In the genomic region with DNA sequence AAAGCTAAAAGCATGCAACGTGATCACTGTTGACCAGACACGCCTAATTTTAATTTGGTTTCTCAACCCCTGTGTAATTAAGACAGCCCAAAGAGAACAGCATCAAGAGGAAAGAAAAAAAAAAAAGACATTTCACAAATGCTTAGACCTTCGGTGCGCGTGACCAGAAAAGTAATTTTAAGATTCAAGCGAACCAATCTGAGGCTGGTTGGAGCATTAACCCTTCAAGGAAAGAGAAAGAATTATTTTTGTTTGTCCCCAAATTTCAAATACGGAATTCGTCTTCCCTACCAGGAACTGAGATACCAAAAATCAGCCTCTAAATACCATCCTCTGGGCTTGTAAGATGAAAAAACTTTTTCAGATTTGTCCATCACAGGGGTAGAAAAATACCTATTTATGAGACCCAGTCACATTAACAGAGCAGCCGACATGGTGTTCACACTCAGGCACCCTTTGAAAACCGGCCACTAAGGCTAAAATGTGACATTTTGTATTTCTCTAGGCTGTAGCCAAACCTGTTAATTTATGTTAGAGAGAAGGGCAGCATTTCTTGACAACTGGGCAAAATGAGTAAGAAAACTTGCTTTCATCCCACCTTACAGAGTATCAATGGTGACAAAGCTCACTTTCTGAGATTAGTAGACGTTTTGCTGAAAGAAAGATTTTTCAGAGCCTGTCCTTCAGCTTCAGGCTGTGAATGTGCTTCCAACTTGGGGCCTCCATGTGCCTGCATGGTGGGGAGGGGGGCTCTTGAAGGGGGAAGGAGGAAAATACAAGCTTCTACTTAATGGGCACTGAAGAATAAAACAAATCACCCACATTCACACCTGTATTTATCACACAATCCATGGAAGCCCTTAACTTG, we compare ENCODE assay signal across 8 cellular contexts.
DNase-seq lines count a peak whose midpoint lies in the region; ATAC-seq and TF ChIP-seq lines count a peak whose summit lies in the region.

No MANE protein-coding gene starts in this region.

- peak overlapping the region; percentile 95 for H3K27ac ChIP-seq in DND-41 (ENCODE audit: low read length)
- H3K27ac ChIP-seq in cingulate gyrus (ENCODE audit: low read depth, low read length): peak overlapping the region; percentile 80
- H3K27ac ChIP-seq in osteoblast (ENCODE audit: low read depth, low read length): peak overlapping the region; percentile 94

- peak overlapping the region; percentile 83 for H3K4me2 ChIP-seq in DND-41 (ENCODE audit: insufficient read depth, low read length)
- peak overlapping the region; percentile 88 for H3K4me2 ChIP-seq in osteoblast (ENCODE audit: insufficient read depth, low read length)

- CTCF ChIA-PET in GM10248 (lab: Yijun Ruan, JAX): interaction anchor here (0.9 to 2.9 kb wide), 8 partner anchors 9 to 126 kb away, joined by 3 to 13 read pairs (median 8); no protein-coding TSS in a partner anchor

- H2AFZ ChIP-seq in DND-41 (ENCODE audit: low read depth, low read length): peak overlapping the region; percentile 42
- H2AFZ ChIP-seq in osteoblast (ENCODE audit: low read length): no peak overlapping the region

- H3K79me2 ChIP-seq in DND-41 (ENCODE audit: insufficient read depth, low read length) (peaks cover 94% of the 10 kb centered on the region), osteoblast (ENCODE audit: insufficient read depth, low read length) (peaks cover 88% of the 10 kb centered on the region)

- no peaks in the 10 kb centered on the region for H3K9me3 ChIP-seq in DND-41 (ENCODE audit: insufficient read depth, low read length, severe bottlenecking)
- no peaks in the 10 kb centered on the region for H3K9me3 ChIP-seq in MG63
- no peaks in the 10 kb centered on the region for H3K9me3 ChIP-seq in osteoblast (ENCODE audit: low read depth, low read length)

- H3K4me3 ChIP-seq in DND-41 (ENCODE audit: low read depth in 1 of 2, low read length in 2 of 2) (peak overlapping the region; percentile 3 to 70; a peak in 3 of 4 replicates), MG63 (peak overlapping the region; percentile 71), osteoblast (ENCODE audit: insufficient read depth, low read length) (peak overlapping the region; percentile 77)

- peak overlapping the region; percentile 65 for H3K9ac ChIP-seq in DND-41 (ENCODE audit: low read depth, low read length)

- ATAC-seq in DND-41 (ENCODE audit: insufficient read depth, low read depth): no peak
- ATAC-seq in HG03457 (IDR thresholded peaks at IDR 0.05; ENCODE audit: unreplicated experiment): no peak
- no peak for ATAC-seq in GM21390 (IDR thresholded peaks at IDR 0.05; ENCODE audit: unreplicated experiment)

- H3K4me1 ChIP-seq in DND-41 (ENCODE audit: insufficient read depth, low read length) (peaks cover 72% of the 10 kb centered on the region), osteoblast (ENCODE audit: insufficient read depth, low read length) (peaks cover 68% of the 10 kb centered on the region)

- H3K36me3 ChIP-seq in DND-41 (ENCODE audit: insufficient read depth, low read length) (peaks cover 44% of the 10 kb centered on the region), MG63 (peaks cover 47% of the 10 kb centered on the region), osteoblast (ENCODE audit: insufficient read depth, low read length) (peaks cover 45% of the 10 kb centered on the region)

- H4K20me1 ChIP-seq in DND-41 (ENCODE audit: insufficient read depth, low read length) (peaks cover 58% of the 10 kb centered on the region; the same call in 1 of the 2 replicates), osteoblast (ENCODE audit: insufficient read depth, low read length) (peaks cover 13% of the 10 kb centered on the region)

- POLR2A ChIA-PET in GM10248 (lab: Yijun Ruan, JAX): interaction anchor here (0.6 to 1.9 kb wide), 6 partner anchors 16 to 426 kb away, joined by 3 to 7 read pairs (median 4); no protein-coding TSS in a partner anchor

- no peak for DNase-seq in DND-41
- no peak for DNase-seq in MG63
- DNase-seq in osteoblast (ENCODE audit: insufficient read length, low spot score, missing footprints): no peak
- no peak for DNase-seq in NCI-H146 (lab: John Stamatoyannopoulos, UW)
- no peak for DNase-seq in GM10248 (ENCODE audit: extremely low spot score)

- no peak for TF ChIP-seq CTCF in DND-41 (IDR thresholded peaks at IDR 0.05; ENCODE audit: borderline replicate concordance, extremely low read depth, low read length, poor library complexity, severe bottlenecking)
- no peak for TF ChIP-seq CTCF in osteoblast (IDR thresholded peaks at IDR 0.05; ENCODE audit: extremely low read depth, low read depth, low read length)
- TF ChIP-seq CTCF in GM10248 (IDR thresholded peaks at IDR 0.05; ENCODE audit: control extremely low read depth, extremely low read depth, low read depth, missing control alignments): no peak

- H3K27me3 ChIP-seq in DND-41 (ENCODE audit: insufficient read depth, low read length, poor library complexity) (no peaks in the 10 kb centered on the region), MG63 (no peaks in the 10 kb centered on the region), osteoblast (ENCODE audit: insufficient read depth, low read length) (no peaks in the 10 kb centered on the region)
